16 cellular contexts compared by ENCODE assay signal in the genomic region with DNA sequence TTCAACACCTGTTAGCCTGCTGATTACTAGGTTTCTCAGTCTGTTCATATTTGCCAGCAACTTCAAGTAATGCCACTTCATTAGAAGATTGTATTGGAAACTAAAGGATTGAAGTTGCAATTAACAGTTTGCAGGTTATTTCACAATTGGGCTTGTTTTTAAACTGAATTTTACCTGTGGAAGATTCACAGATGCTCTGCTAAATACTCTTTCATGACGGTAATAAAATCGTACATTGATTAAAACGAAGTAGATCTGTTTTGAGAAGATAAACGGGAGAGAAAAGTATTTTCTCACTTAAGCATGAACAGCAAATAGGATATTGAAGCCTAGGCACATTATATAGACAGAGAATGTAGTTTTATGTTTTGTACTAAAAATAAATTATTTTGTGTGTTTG. TPM values are rescaled to one million over a fixed set of nuclear protein-coding genes. Genes with fewer than 3 reads are reported as not detected.
DNase-seq lines count a peak whose midpoint lies in the region; ATAC-seq, FAIRE-seq and TF ChIP-seq lines count a peak whose summit lies in the region.
"Had no signal": no experiment of that assay in that cellular context is flagged by ENCODE, and none has a peak within 500 bp of the region (broad histone marks: within the 10 kb centered on the region; RNA-seq: fewer than 3 reads in every experiment).

No MANE protein-coding gene starts in this region.

- no peak overlapping the region for H2AK9ac ChIP-seq in IMR-90 (replicated peaks; ENCODE audit: low read depth, low read length, poor library complexity)

- no peak overlapping the region for H2AK5ac ChIP-seq in IMR-90 (ENCODE audit: low read depth, low read length)

- peaks cover 0 to 8% of the 10 kb centered on the region in 2 experiments; a peak in 3 of 4 replicates for H3K79me1 ChIP-seq in IMR-90 (ENCODE audit: low read depth in 1 of 2, low read length in 2 of 2)

- no peak overlapping the region for H2BK15ac ChIP-seq in IMR-90 (ENCODE audit: low read depth, low read length)

- H2AFZ ChIP-seq in IMR-90 (replicated peaks; ENCODE audit: low read length, poor library complexity) (no peak overlapping the region), K562 (ENCODE audit: low read depth, low read length) (peak overlapping the region; percentile 35; the same call in 1 of the 2 replicates)
- H2AFZ ChIP-seq: PC-9 had no signal

- WGBS in IMR-90 (ENCODE audit: extremely low coverage in 2 of 2, insufficient read length in 1 of 2), 2 experiments, result no CpG with 5 or more reads among the region's 4 CpGs
- WGBS in K562 (ENCODE audit: insufficient coverage, low coverage, missing lambda C conversion rate), result 5% methylated on average over 4 of the region's 4 CpGs

- no peak for TF ChIP-seq RAD21 in IMR-90 (IDR thresholded peaks at IDR 0.05; ENCODE audit: low read length)
- TF ChIP-seq RAD21 in K562 (CRISPR knock-in tag; conservative IDR thresholded peaks at IDR 0.05 in 1 of 2, IDR thresholded peaks at IDR 0.05 in 1 of 2), result no peak

- no peak for FAIRE-seq in K562 (lab: Jason Lieb, UNC)

- no peak for TF ChIP-seq EP300 in K562 (IDR thresholded peaks at IDR 0.05; ENCODE audit: low read length)

- H3K27ac ChIP-seq in IMR-90 (ENCODE audit: insufficient read depth, low read length) (no peak overlapping the region), K562 (ENCODE audit: extremely low read depth, low read depth, low read length) (peak overlapping the region; percentile 52; the same call in 1 of the 3 replicates)
- H3K27ac ChIP-seq: GM23248, PC-9 had no signal

- no peak overlapping the region for H3K27ac Mint-ChIP-seq in neural crest cell (ENCODE audit: unreplicated experiment)
- H3K27ac Mint-ChIP-seq: CD4-positive, alpha-beta memory T cell had no signal

- no peaks in the 10 kb centered on the region for H4K20me1 ChIP-seq in IMR-90 (ENCODE audit: insufficient read depth, low read length)
- no peaks in the 10 kb centered on the region for H4K20me1 ChIP-seq in K562 (replicated peaks; ENCODE audit: control insufficient read depth, insufficient read depth, low read length)

- peak overlapping the region; percentile 13 for H3K4me3 Mint-ChIP-seq in neural crest cell

- intact Hi-C loops in IMR-90 (cut with micrococcal nuclease), result no loop called here
- intact Hi-C loops in K562 (cut with micrococcal nuclease), result no loop called here

- POLR2A ChIA-PET in IMR-90 (lab: Charles Lee; ENCODE audit: unreplicated experiment), result interaction anchor here (0.6 kb wide), 1 partner anchor 644 kb away, joined by 6 read pairs; no protein-coding TSS in a partner anchor
- POLR2A ChIA-PET in K562 (lab: Yijun Ruan, JAX), result interaction anchor here (1.1 to 2.8 kb wide), 3 partner anchors 9 to 127 kb away, joined by 3 to 7 read pairs (median 5); no protein-coding TSS in a partner anchor

- peak overlapping the region; percentile 37; the same call in 1 of the 2 replicates for H3K23ac ChIP-seq in IMR-90 (ENCODE audit: low read depth, low read length)

- H3K36me3 ChIP-seq in IMR-90 (ENCODE audit: control insufficient read depth, insufficient read depth, low read length) (no peaks in the 10 kb centered on the region), K562 (ENCODE audit: control insufficient read depth, insufficient read depth, low read length) (no peaks in the 10 kb centered on the region)
- H3K36me3 ChIP-seq: MG63 had no signal

- no peak overlapping the region for H3K14ac ChIP-seq in IMR-90 (replicated peaks; ENCODE audit: low read depth, low read length)

- H3K56ac ChIP-seq in IMR-90 (ENCODE audit: extremely low read depth, insufficient read depth, low read length), result no peak overlapping the region

- BruUV-seq in IMR-90 (replicated peaks; lab: Mats Ljungman, UMichigan) (no TSS peak), K562 (replicated peaks; lab: Mats Ljungman, UMichigan) (TSS peak; percentile 48)

- H3K9ac ChIP-seq in IMR-90 (ENCODE audit: low read depth, low read length) (no peak overlapping the region), K562 (ENCODE audit: insufficient read depth in 1 of 2, low read depth in 2 of 2, low read length in 2 of 2) (peak overlapping the region in 1 of 2 experiments; percentile 36; a peak in 1 of 4 replicates)
- H3K9ac ChIP-seq: GM23248 had no signal

- H3K4me3 ChIP-seq in IMR-90 (ENCODE audit: insufficient read depth, low read depth, low read length) (no peak overlapping the region), K562 (peak overlapping the region; percentile 9; the same call in 1 of the 2 replicates)
- H3K4me3 ChIP-seq: MG63, PC-9 had no signal

- H3K4me1 ChIP-seq in IMR-90 (ENCODE audit: control insufficient read depth, insufficient read depth, low read length), result peaks cover 2% of the 10 kb centered on the region
- H3K4me1 ChIP-seq in K562 (replicated peaks in 1 of 2; ENCODE audit: control insufficient read depth in 2 of 2, insufficient read depth in 2 of 2, low read length in 2 of 2), result peaks cover 14 to 43% of the 10 kb centered on the region in 2 experiments

- H3K4me1 Mint-ChIP-seq in neural crest cell, result peaks cover 16% of the 10 kb centered on the region

- H2BK5ac ChIP-seq in IMR-90 (ENCODE audit: low read depth, low read length, poor library complexity, severe bottlenecking), result no peak overlapping the region

- H4K8ac ChIP-seq in IMR-90 (ENCODE audit: low read depth in 2 of 2, low read length in 2 of 2), result no peak overlapping the region

- no peak overlapping the region for H2BK120ac ChIP-seq in IMR-90 (ENCODE audit: low read depth, low read length)

- no peak overlapping the region for H2BK20ac ChIP-seq in IMR-90 (ENCODE audit: low read depth, low read length)

- H3K9me1 ChIP-seq in IMR-90 (ENCODE audit: insufficient read depth, low read length), result no peaks in the 10 kb centered on the region
- no peaks in the 10 kb centered on the region for H3K9me1 ChIP-seq in K562 (ENCODE audit: control insufficient read depth, insufficient read depth, low read length)

- TF ChIP-seq CTCF in IMR-90 (conservative IDR thresholded peaks at IDR 0.05; ENCODE audit: low read depth, low read length), result no peak
- no peak for TF ChIP-seq CTCF in K562 (IDR thresholded peaks at IDR 0.05 in 2 of 3, conservative IDR thresholded peaks at IDR 0.05 in 1 of 3; ENCODE audit: insufficient read depth in 2 of 3, low read depth in 1 of 3, low read length in 3 of 3)
- no peak for TF ChIP-seq CTCF in neural crest cell (conservative IDR thresholded peaks at IDR 0.05)

- CTCF ChIA-PET in IMR-90 (lab: Yijun Ruan, JAX) (interaction anchor here (0.5 kb wide), 1 partner anchor 1671 kb away, joined by 3 read pairs; no protein-coding TSS in a partner anchor), K562 (lab: Yijun Ruan, JAX; ENCODE audit: low intra/inter-chr PET ratio) (no interaction called here)

- H4K91ac ChIP-seq in IMR-90 (ENCODE audit: insufficient read depth, low read depth, low read length), result no peak overlapping the region

- H3K27me3 Mint-ChIP-seq in neural crest cell (ENCODE audit: low read depth), result peaks cover 73% of the 10 kb centered on the region

- H3K4me2 ChIP-seq in IMR-90 (ENCODE audit: low read depth, low read length) (no peak overlapping the region), K562 (ENCODE audit: insufficient read depth, low read length) (peak overlapping the region; percentile 63; the same call in 1 of the 2 replicates)

- no peak for TF ChIP-seq POLR2A in IMR-90 (IDR thresholded peaks at IDR 0.05; ENCODE audit: low read depth, low read length)
- no peak for TF ChIP-seq POLR2A in K562 (conservative IDR thresholded peaks at IDR 0.05)

- no peak overlapping the region for H3K18ac ChIP-seq in IMR-90 (ENCODE audit: low read depth, low read length)

- H3K9me3 ChIP-seq in IMR-90 (ENCODE audit: control insufficient read depth, insufficient read depth, low read length) (no peaks in the 10 kb centered on the region; the same call in 1 of the 2 replicates), K562 (replicated peaks; ENCODE audit: control insufficient read depth, insufficient read depth, low read depth, low read length) (no peaks in the 10 kb centered on the region)
- H3K9me3 ChIP-seq: MG63 had no signal

- H3K4ac ChIP-seq in IMR-90 (ENCODE audit: low read depth, low read length), result no peak overlapping the region

- no peak overlapping the region for H4K5ac ChIP-seq in IMR-90 (ENCODE audit: low read depth, low read length)

- no peaks in the 10 kb centered on the region for H3K9me3 Mint-ChIP-seq in neural crest cell

- ATAC-seq in IMR-90 (ENCODE audit: low read depth), result no peak
- no peak for ATAC-seq in K562
- no peak for ATAC-seq in GM21381 (IDR thresholded peaks at IDR 0.05; ENCODE audit: unreplicated experiment)

- dilution Hi-C loops in IMR-90 (cut with HindIII; ENCODE audit: low sequenced_read_pairs, unreplicated experiment), result no loop called here

- H3K36me3 Mint-ChIP-seq in neural crest cell (ENCODE audit: low read depth), result no peaks in the 10 kb centered on the region
- H3K36me3 Mint-ChIP-seq: CD4-positive, alpha-beta memory T cell had no signal

- peaks cover 64% of the 10 kb centered on the region for H3K79me2 ChIP-seq in K562 (ENCODE audit: control insufficient read depth, insufficient read depth, low read length)

- in situ Hi-C loops in G401 (cut with HindIII; ENCODE audit: low sequenced_read_pairs), result no loop called here
- in situ Hi-C loops in IMR-90 (cut with MboI; ENCODE audit: low sequenced_read_pairs), result no loop called here
- in situ Hi-C loops in K562 (cut with MboI), result no loop called here

- peaks cover 4% of the 10 kb centered on the region; the same call in 1 of the 2 replicates for H3K27me3 ChIP-seq in IMR-90 (ENCODE audit: control insufficient read depth, insufficient read depth, low read length)
- no peaks in the 10 kb centered on the region for H3K27me3 ChIP-seq in K562 (ENCODE audit: control insufficient read depth in 2 of 2, insufficient read depth in 2 of 2, low read length in 2 of 2)

- peak; percentile 43 for DNase-seq in G401 (ENCODE audit: low spot score)
- DNase-seq in IMR-90, result no peak
- DNase-seq in K562 (ENCODE audit: extremely low read depth in 1 of 4, low spot score in 3 of 4), result no peak
- DNase-seq in neural crest cell (ENCODE audit: low read depth, low spot score), result no peak
- no peak for DNase-seq in islet precursor cell
- no peak for DNase-seq in SIG-M5 treated with dmso at 0.1 percent for 504 hours (lab: John Stamatoyannopoulos, UW; ENCODE audit: unreplicated experiment)
- DNase-seq: Calu3, GM23248, MG63, NCI-H1092 treated with DMSO at 0.1 percent for 48 hours, NCI-H2107, NCI-H345, PC-9 had no signal

RNA-seq across cellular contexts. Expression of a gene that starts 1.6 kb away (rescaled TPM):
- total RNA-seq in G401 (2014; rRNA removed; shearing (Covaris generic)), result 0.31 and 1.9 TPM in 2 replicates
- total RNA-seq in IMR-90 (2012; rRNA removed) (6.4 and 9.1 TPM in 2 replicates), K562 (2014; rRNA removed) (13.4 and 15.2 TPM in 2 replicates), K562 (2014; rRNA removed; fragmentation: Illumina TruSeq; extraction: Trizol) (21.3 and 25.3 TPM in 2 replicates), K562 (2015; rRNA removed; fragmentation: Illumina TruSeq; extraction: Trizol) (13.6 and 15.6 TPM in 2 replicates), K562 (2021) (21.3 and 22.8 TPM in 2 replicates), neural crest cell (2.3 and 3.0 TPM in 2 replicates)
- polyA plus RNA-seq in IMR-90 (2012; rRNA removed) (3.0 and 4.1 TPM in 2 replicates), K562 (2011; rRNA removed) (19.7 and 25.2 TPM in 2 replicates), K562 (2014; fragmentation: Illumina TruSeq; extraction: Trizol) (21.9 and 22.0 TPM in 2 replicates), K562 (2014; fragmentation: Nextera tagmentation; extraction: Ambion mirVana) (10 to 100 TPM; 15.7 to 17.5 TPM), K562 (2014; rRNA removed) (12.0 and 12.8 TPM in 2 replicates)
- polyA plus RNA-seq in IMR-90 (2012; cell fraction: cytosol; rRNA removed), result 1.5 and 3.6 TPM in 2 replicates
- polyA plus RNA-seq in IMR-90 (2012; cell fraction: nucleus; rRNA removed; ENCODE audit: low replicate concordance), result 0.94 and 4.0 TPM in 2 replicates
- total RNA-seq in K562 (2011; cell fraction: chromatin; rRNA removed; ENCODE audit: low replicate concordance), result 15.1 and 19.5 TPM in 2 replicates
- 6.7 and 7.6 TPM in 2 replicates for total RNA-seq in K562 (2011; cell fraction: nucleolus; rRNA removed)
- total RNA-seq in K562 (2011; cell fraction: nucleoplasm; rRNA removed), result 11.6 and 19.6 TPM in 2 replicates
- polyA plus RNA-seq in K562 (2011; cell fraction: cytosol; rRNA removed), result 17.0 TPM in 2 replicates
- polyA plus RNA-seq in K562 (2011; cell fraction: nucleus; rRNA removed), result 22.7 and 25.9 TPM in 2 replicates
- 7.3 and 14.1 TPM in 2 replicates for polyA plus RNA-seq in K562 (2012)
- 26.5 and 26.7 TPM in 2 replicates for polyA minus RNA-seq in K562 (2011; rRNA and poly(A)+ RNA removed)
- 17.8 and 18.7 TPM in 2 replicates for polyA minus RNA-seq in K562 (2011; cell fraction: cytosol; rRNA and poly(A)+ RNA removed)
- 9.0 and 13.9 TPM in 2 replicates for polyA minus RNA-seq in K562 (2011; cell fraction: nucleus; rRNA and poly(A)+ RNA removed)
- total RNA-seq: CD4-positive, alpha-beta memory T cell; T-helper 1 cell treated with Interleukin-12 subunit alpha and Interleukin-12 subunit beta and Interleukin-4 antibody, amounts not matched to agents 30 ng/mL and 1 ng/mL, for 36 hours had no signal
- polyA plus RNA-seq: CD4-positive, alpha-beta memory T cell had no signal
